8 cellular contexts compared by ENCODE assay signal in genomic region chr10:75187961-75188426, GRCh38. TPM values are rescaled to one million over a fixed set of nuclear protein-coding genes. Genes with fewer than 3 reads are reported as not detected.
DNase-seq lines count a peak whose midpoint lies in the region; ATAC-seq, FAIRE-seq and TF ChIP-seq lines count a peak whose summit lies in the region.

No MANE protein-coding gene starts in this region.

- H3K4me3 Mint-ChIP-seq in activated T-helper 2 cell treated with anti-CD3 and anti-CD28 coated beads, Interferon-gamma antibody, Interleukin-2, Interleukin-4, amounts not matched to agents 10 μg/mL and 5 μg/mL and 100 μg/mL, durations not matched to agents 14 hours and 24 hours and 36 hours (ENCODE audit: low read depth), result no peak overlapping the region

- H3K4me1 ChIP-seq in DOHH2 (ENCODE audit: control insufficient read depth, low read length), result peaks cover 6% of the 10 kb centered on the region
- peaks cover 9% of the 10 kb centered on the region for H3K4me1 ChIP-seq in Panc1 (ENCODE audit: control insufficient read depth, insufficient read depth, low read length)
- peaks cover 0 to 12% (median 4%) of the 10 kb centered on the region in 3 donors for H3K4me1 ChIP-seq in pancreas

- peak; percentile 64 for ATAC-seq in HG02852 (IDR thresholded peaks at IDR 0.05; ENCODE audit: unreplicated experiment)
- ATAC-seq in Panc1, result peak; percentile 84
- ATAC-seq in pancreas, result peak; percentile 60 to 84 (median 76)
- no peak for ATAC-seq in HG03095 (IDR thresholded peaks at IDR 0.05; ENCODE audit: unreplicated experiment)

- no peak overlapping the region for H3K4me3 ChIP-seq in DOHH2 (ENCODE audit: low read length)
- no peak overlapping the region for H3K4me3 ChIP-seq in Panc1 (ENCODE audit: low read depth in 2 of 2, low read length in 2 of 2)
- H3K4me3 ChIP-seq in pancreas, result no peak overlapping the region

- peak overlapping the region; percentile 42 for H3K27ac Mint-ChIP-seq in activated T-helper 2 cell treated with anti-CD3 and anti-CD28 coated beads, Interferon-gamma antibody, Interleukin-2, Interleukin-4, amounts not matched to agents 10 μg/mL and 5 μg/mL and 100 μg/mL, durations not matched to agents 14 hours and 24 hours and 36 hours

- no TSS peak for BruUV-seq in Panc1 (replicated peaks; lab: Mats Ljungman, UMichigan)

- in situ Hi-C loops in Panc1 (cut with HindIII; ENCODE audit: low pct_unique_long_range_greater_than_20kb, low sequenced_read_pairs), result no loop called here

- DNase-seq in Panc1 (ENCODE audit: low read depth, low spot score), result no peak
- DNase-seq in activated T-helper 2 cell treated with anti-CD3 and anti-CD28 coated beads, Interferon-gamma antibody, Interleukin-2, Interleukin-4, amounts not matched to agents 10 μg/mL and 5 μg/mL and 100 μg/mL, durations not matched to agents 14 hours and 24 hours and 36 hours (ENCODE audit: low spot score), result peak; percentile 58
- DNase-seq in frontal cortex (ENCODE audit: low spot score in 2 of 2), result peak; percentile 21 to 48
- peak in 4 of 6 donors; percentile 44 to 74 (median 59) for DNase-seq in pancreas
- no peak for DNase-seq in cerebellar nuclear complex (lab: John Stamatoyannopoulos, UW)

- no peaks in the 10 kb centered on the region for H3K36me3 ChIP-seq in DOHH2 (ENCODE audit: control insufficient read depth, low read length)
- no peaks in the 10 kb centered on the region for H3K36me3 ChIP-seq in Panc1 (ENCODE audit: control insufficient read depth, insufficient read depth, low read length)
- H3K36me3 ChIP-seq in pancreas, result no peaks in the 10 kb centered on the region

- CTCF ChIA-PET in Panc1 (lab: Charles Lee), result interaction anchor here (0.6 to 1.8 kb wide), 6 partner anchors 10 to 282 kb away, joined by 3 to 12 read pairs (median 6); partner anchors contain the start of gene COMTD1

- intact Hi-C loops in Panc1 (cut with micrococcal nuclease; ENCODE audit: unreplicated experiment) (loop anchor here (2.0 kb wide), 1 partner anchor 43 kb away; no protein-coding TSS in a partner anchor), pancreas (cut with DNase I) (no loop called here)
- intact Hi-C loops in activated T-helper 2 cell treated with anti-CD3 and anti-CD28 coated beads, Interferon-gamma antibody, Interleukin-2, Interleukin-4, amounts not matched to agents 10 μg/mL and 5 μg/mL and 100 μg/mL, durations not matched to agents 14 hours and 24 hours and 36 hours (cut with micrococcal nuclease), result loop anchor here (1.0 to 2.0 kb wide), 3 partner anchors 23 to 48 kb away; partner anchors contain the start of gene VDAC2

- FAIRE-seq in frontal cortex (lab: Jason Lieb, UNC), result no peak
- no peak for FAIRE-seq in pancreas (lab: Jason Lieb, UNC)

- H3K79me2 ChIP-seq in DOHH2 (ENCODE audit: control insufficient read depth, low read length), result no peaks in the 10 kb centered on the region

- H3K9me3 ChIP-seq in DOHH2 (ENCODE audit: control insufficient read depth, insufficient read depth, low read length) (no peaks in the 10 kb centered on the region), Panc1 (ENCODE audit: control insufficient read depth, insufficient read depth, low read depth, low read length) (no peaks in the 10 kb centered on the region), pancreas (no peaks in the 10 kb centered on the region)

- 48 to 61% methylated on average over 3 of the region's 3 CpGs for WGBS in pancreas, 2 donors

- H3K4me2 ChIP-seq in DOHH2 (ENCODE audit: low read length), result peak overlapping the region; percentile 40

- TF ChIP-seq CTCF in DOHH2 (IDR thresholded peaks at IDR 0.05; ENCODE audit: low read depth, low read length, poor library complexity, severe bottlenecking) (peak; percentile 79), Panc1 (IDR thresholded peaks at IDR 0.05) (peak; percentile 94), pancreas (IDR thresholded peaks at IDR 0.05) (peak; percentile 25 to 58 (median 40))

- no peaks in the 10 kb centered on the region for H3K9me3 Mint-ChIP-seq in activated T-helper 2 cell treated with anti-CD3 and anti-CD28 coated beads, Interferon-gamma antibody, Interleukin-2, Interleukin-4, amounts not matched to agents 10 μg/mL and 5 μg/mL and 100 μg/mL, durations not matched to agents 14 hours and 24 hours and 36 hours

- no peaks in the 10 kb centered on the region for H3K27me3 Mint-ChIP-seq in activated T-helper 2 cell treated with anti-CD3 and anti-CD28 coated beads, Interferon-gamma antibody, Interleukin-2, Interleukin-4, amounts not matched to agents 10 μg/mL and 5 μg/mL and 100 μg/mL, durations not matched to agents 14 hours and 24 hours and 36 hours (ENCODE audit: low read depth)

- POLR2A ChIA-PET in Panc1 (lab: Charles Lee), result interaction anchor here (0.5 kb wide), 1 partner anchor 20 kb away, joined by 5 read pairs; no protein-coding TSS in a partner anchor

- peaks cover 8% of the 10 kb centered on the region for H3K4me1 Mint-ChIP-seq in activated T-helper 2 cell treated with anti-CD3 and anti-CD28 coated beads, Interferon-gamma antibody, Interleukin-2, Interleukin-4, amounts not matched to agents 10 μg/mL and 5 μg/mL and 100 μg/mL, durations not matched to agents 14 hours and 24 hours and 36 hours (ENCODE audit: low read depth)

- H3F3A ChIP-seq in DOHH2 (ENCODE audit: control insufficient read depth, insufficient read depth), result no peaks in the 10 kb centered on the region

- peaks cover 3% of the 10 kb centered on the region for H3K36me3 Mint-ChIP-seq in activated T-helper 2 cell treated with anti-CD3 and anti-CD28 coated beads, Interferon-gamma antibody, Interleukin-2, Interleukin-4, amounts not matched to agents 10 μg/mL and 5 μg/mL and 100 μg/mL, durations not matched to agents 14 hours and 24 hours and 36 hours (ENCODE audit: low read depth)

- H4K20me1 ChIP-seq in DOHH2 (ENCODE audit: control insufficient read depth, insufficient read depth, low read depth, low read length), result no peaks in the 10 kb centered on the region

- H3K27me3 ChIP-seq in DOHH2 (ENCODE audit: control insufficient read depth, low read length), result no peaks in the 10 kb centered on the region
- no peaks in the 10 kb centered on the region for H3K27me3 ChIP-seq in Panc1 (ENCODE audit: control insufficient read depth, insufficient read depth, low read length)
- H3K27me3 ChIP-seq in pancreas, result no peaks in the 10 kb centered on the region

- H3K27ac ChIP-seq in DOHH2 (ENCODE audit: low read depth, low read length), result no peak overlapping the region
- no peak overlapping the region for H3K27ac ChIP-seq in Panc1 (ENCODE audit: low read length)
- H3K27ac ChIP-seq in pancreas, result peak overlapping the region in 2 of 4 donors; percentile 48 to 64

- H3K9me2 ChIP-seq in DOHH2 (replicated peaks; ENCODE audit: control insufficient read depth, low read length), result no peaks in the 10 kb centered on the region

RNA-seq across cellular contexts. Expression of gene VDAC2, which starts 22.6 kb away (rescaled TPM):
- total RNA-seq in Panc1 (2021; ENCODE audit: unreplicated experiment) (340 TPM), frontal cortex (138 TPM), pancreas (100 to 1,000 TPM in 3 of 6 donors, 10 to 100 TPM in 3; 79.4 to 113 (median 96.4) TPM)
- polyA plus RNA-seq in Panc1 (2012; ENCODE audit: insufficient read length), result 234 TPM
- 219 and 221 TPM in 2 replicates for total RNA-seq in activated T-helper 2 cell treated with anti-CD3 and anti-CD28 coated beads, Interferon-gamma antibody, Interleukin-2, Interleukin-4, amounts not matched to agents 10 μg/mL and 5 μg/mL and 100 μg/mL, durations not matched to agents 14 hours and 24 hours and 36 hours
- 10 to 100 TPM; 56.6 to 81.9 TPM for polyA plus RNA-seq in pancreas

RNA-seq across cellular contexts. Expression of gene COMTD1, which starts 47.8 kb away (rescaled TPM):
- total RNA-seq in Panc1 (2021; ENCODE audit: unreplicated experiment) (32.8 TPM), frontal cortex (20.0 TPM), pancreas (10 to 100 TPM; 54.1 to 99.4 (median 64.0) TPM)
- polyA plus RNA-seq in Panc1 (2012; ENCODE audit: insufficient read length), result 45.1 TPM
- 38.5 and 38.7 TPM in 2 replicates for total RNA-seq in activated T-helper 2 cell treated with anti-CD3 and anti-CD28 coated beads, Interferon-gamma antibody, Interleukin-2, Interleukin-4, amounts not matched to agents 10 μg/mL and 5 μg/mL and 100 μg/mL, durations not matched to agents 14 hours and 24 hours and 36 hours
- 100 to 1,000 TPM; 153 to 318 TPM for polyA plus RNA-seq in pancreas

Comparison
In these comparisons a context has a peak if more than half of its experiments do, and no peak if none do; other contexts are left out.
1. CTCF ChIP-seq: peak in every context shown above with its lines; median percentile 94 in Panc1; 79 in DOHH2; 40 in pancreas.
2. DNase-seq: peak in activated T-helper 2 cell treated with anti-CD3 and anti-CD28 coated beads, Interferon-gamma antibody, Interleukin-2, Interleukin-4, amounts not matched to agents 10 μg/mL and 5 μg/mL and 100 μg/mL, durations not matched to agents 14 hours and 24 hours and 36 hours (single experiment), frontal cortex (2 of 2) and pancreas (4 of 6); none in Panc1 (single experiment) and cerebellar nuclear complex (0 of 2).
3. intact Hi-C loops: an anchor here in Panc1 (2.0 kb wide) and activated T-helper 2 cell treated with anti-CD3 and anti-CD28 coated beads, Interferon-gamma antibody, Interleukin-2, Interleukin-4, amounts not matched to agents 10 μg/mL and 5 μg/mL and 100 μg/mL, durations not matched to agents 14 hours and 24 hours and 36 hours (1.0 to 2.0 kb wide); none called in pancreas.